Comparison of ENCODE assay signal across 25 cellular contexts in the genomic region with DNA sequence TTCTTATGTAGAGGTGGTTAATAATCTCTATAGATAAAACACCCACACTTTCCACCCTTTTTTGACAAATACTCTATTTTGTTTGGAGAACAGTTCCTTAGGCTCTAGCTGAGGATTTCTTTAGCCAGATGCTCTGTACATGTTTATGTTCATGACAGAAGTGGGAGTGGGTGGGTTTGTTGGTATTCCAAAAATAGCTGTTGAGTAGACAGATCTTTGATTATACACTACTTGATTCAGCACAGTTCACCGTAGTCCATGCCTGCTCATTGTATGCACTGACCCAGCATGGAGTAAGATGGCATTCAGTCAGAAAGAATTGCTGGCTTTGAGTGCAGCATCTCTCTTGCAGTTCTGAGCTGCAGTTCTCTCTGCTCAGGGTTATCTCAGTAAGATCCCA. TPM values are rescaled to one million over a fixed set of nuclear protein-coding genes. Genes with fewer than 3 reads are reported as not detected.
A peak's percentile ranks its signal among the peaks of the same experiment; 100 is the strongest.
DNase-seq lines count a peak whose midpoint lies in the region; ATAC-seq, FAIRE-seq and TF ChIP-seq lines count a peak whose summit lies in the region.
"Had no signal": no experiment of that assay in that cellular context is flagged by ENCODE, and none has a peak within 500 bp of the region (broad histone marks: within the 10 kb centered on the region; RNA-seq: fewer than 3 reads in every experiment).

No MANE protein-coding gene starts in this region.

- H3K36me3 Mint-ChIP-seq in astrocyte (ENCODE audit: low read depth, unreplicated experiment), result peaks cover 4% of the 10 kb centered on the region

- H3K27me3 Mint-ChIP-seq in astrocyte (ENCODE audit: low read depth, unreplicated experiment), result no peaks in the 10 kb centered on the region

- H3K36me3 ChIP-seq in HEK293 (ENCODE audit: control insufficient read depth in 2 of 2, insufficient read depth in 1 of 2, low read length in 2 of 2) (no peaks in the 10 kb centered on the region), astrocyte (ENCODE audit: insufficient read depth, low read length) (no peaks in the 10 kb centered on the region)
- H3K36me3 ChIP-seq: BLaER1, SJCRH30 had no signal

- H3K4me1 ChIP-seq in HEK293 (ENCODE audit: control insufficient read depth, insufficient read depth, low read length) (no peaks in the 10 kb centered on the region), astrocyte (ENCODE audit: insufficient read depth, low read length) (no peaks in the 10 kb centered on the region)
- H3K4me1 ChIP-seq: BLaER1, SJCRH30 had no signal

- H4K20me1 ChIP-seq in astrocyte (ENCODE audit: insufficient read depth, low read length), result no peaks in the 10 kb centered on the region
- H4K20me1 ChIP-seq: BLaER1 had no signal

- CTCF ChIA-PET in AG04450 (lab: Charles Lee) (no interaction called here), HEK293 (lab: Yijun Ruan, JAX) (no interaction called here), GM10248 (lab: Yijun Ruan, JAX) (no interaction called here)

- no peaks in the 10 kb centered on the region for H3K4me1 Mint-ChIP-seq in astrocyte (ENCODE audit: low read depth, unreplicated experiment)

- H3K79me2 ChIP-seq in astrocyte (ENCODE audit: insufficient read depth, low read length), result no peaks in the 10 kb centered on the region

- H3K4me3 ChIP-seq in AG04450 (ENCODE audit: low read depth, low read length) (no peak overlapping the region), HEK293 (ENCODE audit: low read depth, low read length) (no peak overlapping the region), astrocyte (ENCODE audit: insufficient read depth, low read depth, low read length) (no peak overlapping the region), fibroblast of the aortic adventitia (ENCODE audit: low read depth, low read length) (no peak overlapping the region)
- H3K4me3 ChIP-seq: BLaER1, SJCRH30 had no signal

- no peak overlapping the region for H3K27ac Mint-ChIP-seq in astrocyte (ENCODE audit: unreplicated experiment)
- H3K27ac Mint-ChIP-seq: CD4-positive, alpha-beta T cell had no signal

- DNase-seq in AG04450 (ENCODE audit: low read depth, low spot score) (peak; percentile 27), astrocyte (ENCODE audit: low read depth) (peak; percentile 26), fibroblast of the aortic adventitia (ENCODE audit: low read depth) (peak; percentile 59), midbrain (lab: John Stamatoyannopoulos, UW) (no peak), GM10248 (ENCODE audit: extremely low spot score) (no peak), NCI-H526 (lab: John Stamatoyannopoulos, UW) (no peak)
- DNase-seq: CD4-positive, alpha-beta T cell; COR-L47; DMS79; KBM-7; NCI-H1092; NCI-H1436; NCI-H187 treated with DMSO at 0.1 percent for 48 hours; NCI-H226; NCI-H510A treated with DMSO at 0.1 percent for 48 hours; NCI-H774; NK-92 treated with Interleukin-12 subunit alpha and Interleukin-12 subunit beta, amount 100 ng/mL, for 24 hours; SJCRH30 had no signal

- FAIRE-seq in astrocyte (lab: Jason Lieb, UNC), result peak; percentile 32
- FAIRE-seq: GM12892, HepG2, RCC 7860 had no signal

- ATAC-seq in GM21786 (IDR thresholded peaks at IDR 0.05; ENCODE audit: unreplicated experiment), result no peak
- ATAC-seq: HepG2 had no signal

- TF ChIP-seq CTCF in AG04450 (IDR thresholded peaks at IDR 0.05; ENCODE audit: low read depth, low read length) (no peak), HEK293 (tag by site-specific recombination; IDR thresholded peaks at IDR 0.05) (no peak), astrocyte (IDR thresholded peaks at IDR 0.05; ENCODE audit: insufficient read depth, low read depth, low read length) (no peak), fibroblast of the aortic adventitia (IDR thresholded peaks at IDR 0.05; ENCODE audit: insufficient read depth, low read length) (no peak), GM10248 (IDR thresholded peaks at IDR 0.05; ENCODE audit: control extremely low read depth, extremely low read depth, low read depth, missing control alignments) (no peak)

- H3K4me2 ChIP-seq in astrocyte (ENCODE audit: low read length), result no peak overlapping the region
- H3K4me2 ChIP-seq: BLaER1 had no signal

- POLR2A ChIA-PET in AG04450 (lab: Yijun Ruan, JAX), result no interaction called here
- POLR2A ChIA-PET in HEK293 (lab: Yijun Ruan, JAX), result no interaction called here
- POLR2A ChIA-PET in GM10248 (lab: Yijun Ruan, JAX), result no interaction called here

- H3K4me3 Mint-ChIP-seq in astrocyte (ENCODE audit: unreplicated experiment), result no peak overlapping the region
- H3K4me3 Mint-ChIP-seq: CD4-positive, alpha-beta T cell had no signal

- H3K9ac ChIP-seq in astrocyte (ENCODE audit: low read length), result no peak overlapping the region
- H3K9ac ChIP-seq: BLaER1 had no signal

- H3K9me3 ChIP-seq in AG04450 (ENCODE audit: control insufficient read depth, insufficient read depth, low read length) (peaks cover 16% of the 10 kb centered on the region), HEK293 (ENCODE audit: control insufficient read depth, insufficient read depth, low read depth, low read length) (no peaks in the 10 kb centered on the region), astrocyte (ENCODE audit: insufficient read depth, low read depth, low read length) (no peaks in the 10 kb centered on the region)
- H3K9me3 ChIP-seq: SJCRH30 had no signal

- H2AFZ ChIP-seq in astrocyte (ENCODE audit: low read depth, low read length), result no peak overlapping the region

- no peaks in the 10 kb centered on the region for H3K27me3 ChIP-seq in AG04450 (ENCODE audit: control insufficient read depth, insufficient read depth, low read length)
- H3K27me3 ChIP-seq in astrocyte (ENCODE audit: insufficient read depth, low read length), result no peaks in the 10 kb centered on the region
- H3K27me3 ChIP-seq: BLaER1, SJCRH30 had no signal

- H3K9me3 Mint-ChIP-seq in astrocyte (ENCODE audit: unreplicated experiment), result peaks cover 2% of the 10 kb centered on the region

- H3K27ac ChIP-seq in AG04450 (ENCODE audit: low read depth, low read length) (no peak overlapping the region), HEK293 (ENCODE audit: extremely low read depth, low read depth, low read length) (no peak overlapping the region), astrocyte (ENCODE audit: low read depth, low read length) (no peak overlapping the region)
- H3K27ac ChIP-seq: BLaER1, SJCRH30 had no signal

TF ChIP-seq in HEK293, 187 proteins besides CTCF, POLR2A, EP300 and RAD21:
- TF ChIP-seq ZNF26 (tag by site-specific recombination; IDR thresholded peaks at IDR 0.05), result no peak
- peak; percentile 49 for TF ChIP-seq EGR2 (tag by site-specific recombination; IDR thresholded peaks at IDR 0.05; ENCODE audit: low read depth)
- peak; percentile 78 for TF ChIP-seq ZFHX2 (tag by site-specific recombination; conservative IDR thresholded peaks at IDR 0.05)
- no peak for TF ChIP-seq ZNF175 (tag by site-specific recombination; IDR thresholded peaks at IDR 0.05)
TF ChIP-seq in HEK293: peak in this region for 2.

RNA-seq across cellular contexts. Expression of gene LRRC49, which starts 28.7 kb away (rescaled TPM):
- polyA plus RNA-seq in AG04450 (2011; rRNA removed), result 22.9 and 25.0 TPM in 2 replicates
- polyA minus RNA-seq in AG04450 (2011; rRNA and poly(A)+ RNA removed), result 24.1 and 30.2 TPM in 2 replicates
- total RNA-seq in astrocyte (4.7 and 6.8 TPM in 2 replicates), fibroblast of the aortic adventitia (ENCODE audit: low replicate concordance) (12.0 and 25.2 TPM in 2 replicates)
- total RNA-seq: OCI-LY7 had no signal

RNA-seq across cellular contexts. Expression of gene THAP10, which starts 29.1 kb away (rescaled TPM):
- 2.7 and 5.7 TPM in 2 replicates for polyA plus RNA-seq in AG04450 (2011; rRNA removed)
- 1.1 and 1.3 TPM in 2 replicates for polyA minus RNA-seq in AG04450 (2011; rRNA and poly(A)+ RNA removed)
- total RNA-seq in astrocyte (1.6 TPM in 2 replicates), fibroblast of the aortic adventitia (ENCODE audit: low replicate concordance) (2.3 and 7.9 TPM in 2 replicates)
- total RNA-seq: CD4-positive, alpha-beta T cell; OCI-LY7 had no signal

Comparison
In these comparisons a context has a peak if more than half of its experiments do, and no peak if none do; other contexts are left out.
1. DNase-seq: peak in AG04450 (single experiment), astrocyte (single experiment) and fibroblast of the aortic adventitia (single experiment); none in midbrain (single experiment), GM10248 (single experiment) and NCI-H526 (0 of 2).